Comparison of ENCODE assay signal across 1 cellular context in the genomic region with DNA sequence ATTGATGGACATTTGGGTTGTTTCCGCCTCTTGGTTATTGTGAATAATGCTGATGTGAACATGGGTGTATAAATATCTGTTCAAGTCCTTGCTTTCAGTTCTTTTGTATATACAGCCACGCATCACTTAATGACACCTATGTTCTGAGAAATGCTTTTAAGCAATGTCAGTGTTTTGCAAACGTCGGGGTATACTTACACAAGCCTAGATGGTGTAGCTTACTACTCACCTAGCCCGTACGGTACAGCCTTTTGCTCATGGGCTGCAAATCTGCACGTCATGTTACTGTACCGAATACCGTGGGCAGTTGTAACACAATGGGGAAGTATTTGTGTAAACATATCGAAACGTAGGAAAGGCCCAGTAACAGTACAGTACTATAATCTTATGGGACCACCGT.
TF ChIP-seq lines count a peak whose summit lies in the region.

No MANE protein-coding gene starts in this region.

TF ChIP-seq in GM23338, 12 proteins besides CTCF, POLR2A, EP300 and RAD21 (continued from another document):
- TF ChIP-seq, protein P1, sequence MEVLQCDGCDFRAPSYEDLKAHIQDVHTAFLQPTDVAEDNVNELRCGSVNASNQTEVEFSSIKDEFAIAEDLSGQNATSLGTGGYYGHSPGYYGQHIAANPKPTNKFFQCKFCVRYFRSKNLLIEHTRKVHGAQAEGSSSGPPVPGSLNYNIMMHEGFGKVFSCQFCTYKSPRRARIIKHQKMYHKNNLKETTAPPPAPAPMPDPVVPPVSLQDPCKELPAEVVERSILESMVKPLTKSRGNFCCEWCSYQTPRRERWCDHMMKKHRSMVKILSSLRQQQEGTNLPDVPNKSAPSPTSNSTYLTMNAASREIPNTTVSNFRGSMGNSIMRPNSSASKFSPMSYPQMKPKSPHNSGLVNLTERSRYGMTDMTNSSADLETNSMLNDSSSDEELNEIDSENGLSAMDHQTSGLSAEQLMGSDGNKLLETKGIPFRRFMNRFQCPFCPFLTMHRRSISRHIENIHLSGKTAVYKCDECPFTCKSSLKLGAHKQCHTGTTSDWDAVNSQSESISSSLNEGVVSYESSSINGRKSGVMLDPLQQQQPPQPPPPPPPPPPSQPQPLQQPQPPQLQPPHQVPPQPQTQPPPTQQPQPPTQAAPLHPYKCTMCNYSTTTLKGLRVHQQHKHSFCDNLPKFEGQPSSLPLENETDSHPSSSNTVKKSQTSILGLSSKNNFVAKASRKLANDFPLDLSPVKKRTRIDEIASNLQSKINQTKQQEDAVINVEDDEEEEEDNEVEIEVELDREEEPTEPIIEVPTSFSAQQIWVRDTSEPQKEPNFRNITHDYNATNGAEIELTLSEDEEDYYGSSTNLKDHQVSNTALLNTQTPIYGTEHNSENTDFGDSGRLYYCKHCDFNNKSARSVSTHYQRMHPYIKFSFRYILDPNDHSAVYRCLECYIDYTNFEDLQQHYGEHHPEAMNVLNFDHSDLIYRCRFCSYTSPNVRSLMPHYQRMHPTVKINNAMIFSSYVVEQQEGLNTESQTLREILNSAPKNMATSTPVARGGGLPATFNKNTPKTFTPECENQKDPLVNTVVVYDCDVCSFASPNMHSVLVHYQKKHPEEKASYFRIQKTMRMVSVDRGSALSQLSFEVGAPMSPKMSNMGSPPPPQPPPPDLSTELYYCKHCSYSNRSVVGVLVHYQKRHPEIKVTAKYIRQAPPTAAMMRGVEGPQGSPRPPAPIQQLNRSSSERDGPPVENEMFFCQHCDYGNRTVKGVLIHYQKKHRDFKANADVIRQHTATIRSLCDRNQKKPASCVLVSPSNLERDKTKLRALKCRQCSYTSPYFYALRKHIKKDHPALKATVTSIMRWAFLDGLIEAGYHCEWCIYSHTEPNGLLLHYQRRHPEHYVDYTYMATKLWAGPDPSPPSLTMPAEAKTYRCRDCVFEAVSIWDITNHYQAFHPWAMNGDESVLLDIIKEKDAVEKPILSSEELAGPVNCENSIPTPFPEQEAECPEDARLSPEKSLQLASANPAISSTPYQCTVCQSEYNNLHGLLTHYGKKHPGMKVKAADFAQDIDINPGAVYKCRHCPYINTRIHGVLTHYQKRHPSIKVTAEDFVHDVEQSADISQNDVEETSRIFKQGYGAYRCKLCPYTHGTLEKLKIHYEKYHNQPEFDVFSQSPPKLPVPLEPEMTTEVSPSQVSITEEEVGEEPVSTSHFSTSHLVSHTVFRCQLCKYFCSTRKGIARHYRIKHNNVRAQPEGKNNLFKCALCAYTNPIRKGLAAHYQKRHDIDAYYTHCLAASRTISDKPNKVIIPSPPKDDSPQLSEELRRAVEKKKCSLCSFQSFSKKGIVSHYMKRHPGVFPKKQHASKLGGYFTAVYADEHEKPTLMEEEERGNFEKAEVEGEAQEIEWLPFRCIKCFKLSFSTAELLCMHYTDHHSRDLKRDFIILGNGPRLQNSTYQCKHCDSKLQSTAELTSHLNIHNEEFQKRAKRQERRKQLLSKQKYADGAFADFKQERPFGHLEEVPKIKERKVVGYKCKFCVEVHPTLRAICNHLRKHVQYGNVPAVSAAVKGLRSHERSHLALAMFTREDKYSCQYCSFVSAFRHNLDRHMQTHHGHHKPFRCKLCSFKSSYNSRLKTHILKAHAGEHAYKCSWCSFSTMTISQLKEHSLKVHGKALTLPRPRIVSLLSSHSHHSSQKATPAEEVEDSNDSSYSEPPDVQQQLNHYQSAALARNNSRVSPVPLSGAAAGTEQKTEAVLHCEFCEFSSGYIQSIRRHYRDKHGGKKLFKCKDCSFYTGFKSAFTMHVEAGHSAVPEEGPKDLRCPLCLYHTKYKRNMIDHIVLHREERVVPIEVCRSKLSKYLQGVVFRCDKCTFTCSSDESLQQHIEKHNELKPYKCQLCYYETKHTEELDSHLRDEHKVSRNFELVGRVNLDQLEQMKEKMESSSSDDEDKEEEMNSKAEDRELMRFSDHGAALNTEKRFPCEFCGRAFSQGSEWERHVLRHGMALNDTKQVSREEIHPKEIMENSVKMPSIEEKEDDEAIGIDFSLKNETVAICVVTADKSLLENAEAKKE (CRISPR knock-in tag; IDR thresholded peaks at IDR 0.05) = no peak
- no peak for TF ChIP-seq POLR2AphosphoS5 (IDR thresholded peaks at IDR 0.05; ENCODE audit: low read depth)
- TF ChIP-seq EZH2phosphoT487 (IDR thresholded peaks at IDR 0.05; ENCODE audit: unreplicated experiment) = no peak
- TF ChIP-seq ZNF331 (CRISPR knock-in tag; IDR thresholded peaks at IDR 0.05; ENCODE audit: low read depth) = no peak
